26 cellular contexts compared by ENCODE assay signal in genomic region chr19:45460807-45461347, GRCh38. TPM values are rescaled to one million over a fixed set of nuclear protein-coding genes. Genes with fewer than 3 reads are reported as not detected.
DNase-seq lines count a peak whose midpoint lies in the region; ATAC-seq, FAIRE-seq and TF ChIP-seq lines count a peak whose summit lies in the region.
"Had no signal": no experiment of that assay in that cellular context is flagged by ENCODE, and none has a peak within 500 bp of the region (broad histone marks: within the 10 kb centered on the region; RNA-seq: fewer than 3 reads in every experiment).

No MANE protein-coding gene starts in this region.

- 61% methylated on average over 8 of the region's 8 CpGs for WGBS in A549 (ENCODE audit: missing lambda C conversion rate)
- 20% methylated on average over 8 of the region's 8 CpGs for WGBS in GM12878 (ENCODE audit: insufficient coverage, insufficient replicate concordance, low lambda C conversion rate, missing lambda C conversion rate)
- no CpG with 5 or more reads among the region's 8 CpGs for WGBS in trophoblast cell (ENCODE audit: extremely low coverage, insufficient coverage, insufficient read length)

- no peak overlapping the region for H3K4me2 ChIP-seq in A549
- peak overlapping the region; percentile 47 for H3K4me2 ChIP-seq in DOHH2 (ENCODE audit: low read length)
- no peak overlapping the region for H3K4me2 ChIP-seq in GM12878 (ENCODE audit: control insufficient read depth, insufficient read depth)
- H3K4me2 ChIP-seq in trophoblast cell (ENCODE audit: low read length), result no peak overlapping the region
- H3K4me2 ChIP-seq: PC-9 had no signal

- POLR2A ChIA-PET in A549 (lab: Yijun Ruan, JAX) (no interaction called here), GM12878 (lab: Charles Lee) (no interaction called here)

- no peak overlapping the region for H4K8ac ChIP-seq in trophoblast cell (ENCODE audit: low read depth, low read length)

- peak overlapping the region; percentile 8 for H4K91ac ChIP-seq in trophoblast cell (ENCODE audit: low read depth, low read length)

- H2BK120ac ChIP-seq in trophoblast cell (ENCODE audit: insufficient read depth, low read length, poor library complexity), result peak overlapping the region; percentile 31

- SMC1A ChIA-PET in GM12878 (lab: Charles Lee; ENCODE audit: uncharacterized antibody, unreplicated experiment), result interaction anchor here (0.8 kb wide), 1 partner anchor 76 kb away, joined by 4 read pairs; no protein-coding TSS in a partner anchor

- H3K18ac ChIP-seq in trophoblast cell (ENCODE audit: low read length), result no peak overlapping the region

- H2BK5ac ChIP-seq in trophoblast cell (ENCODE audit: low read depth, low read length, poor library complexity), result no peak overlapping the region

- H4K12ac ChIP-seq in trophoblast cell (ENCODE audit: low read depth, low read length), result no peak overlapping the region

- no peak overlapping the region for H3K9ac ChIP-seq in GM12878 (ENCODE audit: control insufficient read depth, insufficient read depth, low read length)
- no peak overlapping the region for H3K9ac ChIP-seq in trophoblast cell (ENCODE audit: low read length)

- H2AFZ ChIP-seq in GM12878 (ENCODE audit: control insufficient read depth, low read depth, low read length), result no peak overlapping the region
- H2AFZ ChIP-seq in trophoblast cell (ENCODE audit: insufficient read depth, low read length, poor library complexity), result no peak overlapping the region
- H2AFZ ChIP-seq: PC-9 had no signal

- H3K14ac ChIP-seq in trophoblast cell (ENCODE audit: low read length), result peak overlapping the region; percentile 17

- H3K23ac ChIP-seq in trophoblast cell (ENCODE audit: low read length), result no peak overlapping the region

- H3K9me2 ChIP-seq in DOHH2 (replicated peaks; ENCODE audit: control insufficient read depth, low read length), result no peaks in the 10 kb centered on the region

- TF ChIP-seq POLR2A in A549 (IDR thresholded peaks at IDR 0.05; ENCODE audit: low read length) (no peak), GM12878 (IDR thresholded peaks at IDR 0.05; ENCODE audit: low read depth, low read length) (no peak), erythroblast (IDR thresholded peaks at IDR 0.05; ENCODE audit: low read length) (no peak)

- no peak for DNase-seq in A549 (ENCODE audit: low read depth in 1 of 2, low spot score in 1 of 2)
- DNase-seq in GM12878 (ENCODE audit: low read depth, low spot score), result no peak
- DNase-seq in trophoblast cell, result peak in 1 of 2 donors; percentile 11
- no peak for DNase-seq in erythroblast (lab: John Stamatoyannopoulos, UW)
- DNase-seq in HT-29 (ENCODE audit: low spot score), result no peak
- DNase-seq: C1 segment of cervical spinal cord; CD4-positive, alpha-beta memory T cell; COR-L47; EL; GDM1; GOT3; HCEC 1CT; KBM-7; MG63; NCI-H2029; NCI-H446 treated with DMSO at 0.1 percent for 48 hours; NCI-H526; NCI-H82; NK-92 treated with Interleukin-12 subunit alpha and Interleukin-12 subunit beta, amount 100 ng/mL, for 24 hours; PC-9; Right ventricle myocardium superior had no signal

- TF ChIP-seq CTCF in A549 (IDR thresholded peaks at IDR 0.05) (no peak), DOHH2 (IDR thresholded peaks at IDR 0.05; ENCODE audit: low read depth, low read length, poor library complexity, severe bottlenecking) (no peak), GM12878 (IDR thresholded peaks at IDR 0.05 in 2 of 3, conservative IDR thresholded peaks at IDR 0.05 in 1 of 3; ENCODE audit: control insufficient read depth in 2 of 3, extremely low read depth in 1 of 3, insufficient read depth in 1 of 3, low read depth in 3 of 3, low read length in 3 of 3) (no peak)

- TF ChIP-seq EP300 in A549 (IDR thresholded peaks at IDR 0.05) (no peak), GM12878 (IDR thresholded peaks at IDR 0.05; ENCODE audit: borderline replicate concordance in 1 of 2, control insufficient read depth in 1 of 2, low read depth in 2 of 2, low read length in 2 of 2) (no peak)

- RAD21 ChIA-PET in GM12878 (lab: Charles Lee; ENCODE audit: unreplicated experiment), result no interaction called here

- in situ Hi-C loops in GM12878 (cut with MboI), result loop anchor here (25.0 kb wide), 1 partner anchor 1699 kb away; the partner anchor contains the start of gene SMG9

- H3K9me3 ChIP-seq in A549 (no peaks in the 10 kb centered on the region), DOHH2 (ENCODE audit: control insufficient read depth, insufficient read depth, low read length) (no peaks in the 10 kb centered on the region), GM12878 (replicated peaks; ENCODE audit: control insufficient read depth, insufficient read depth, low read length) (no peaks in the 10 kb centered on the region), trophoblast cell (ENCODE audit: insufficient read depth, low read depth, low read length) (peaks cover 1% of the 10 kb centered on the region)
- H3K9me3 ChIP-seq: MG63 had no signal

- H2BK12ac ChIP-seq in trophoblast cell (ENCODE audit: low read length), result peak overlapping the region; percentile 67

- no peak for TF ChIP-seq RAD21 in A549 (conservative IDR thresholded peaks at IDR 0.05 in 1 of 2, IDR thresholded peaks at IDR 0.05 in 1 of 2)
- no peak for TF ChIP-seq RAD21 in GM12878 (IDR thresholded peaks at IDR 0.05; ENCODE audit: insufficient read depth, low read depth, low read length)

- no peaks in the 10 kb centered on the region for H3K36me3 ChIP-seq in DOHH2 (ENCODE audit: control insufficient read depth, low read length)
- H3K36me3 ChIP-seq in GM12878 (ENCODE audit: control insufficient read depth in 2 of 2, insufficient read depth in 2 of 2, low read length in 1 of 2), result no peaks in the 10 kb centered on the region
- no peaks in the 10 kb centered on the region for H3K36me3 ChIP-seq in trophoblast cell (ENCODE audit: control insufficient read depth in 1 of 2, insufficient read depth in 2 of 2, low read length in 2 of 2)
- H3K36me3 ChIP-seq: MG63 had no signal

- ATAC-seq in A549 (no peak), GM12878 (no peak), HG03378 (IDR thresholded peaks at IDR 0.05; ENCODE audit: unreplicated experiment) (no peak)

- BruUV-seq in GM12878 (replicated peaks; lab: Mats Ljungman, UMichigan), result no TSS peak

- H3K27me3 ChIP-seq in DOHH2 (ENCODE audit: control insufficient read depth, low read length) (0 out of 2 replicates have a peak, but pooled peaks cover 3% of the 10 kb centered on the region), GM12878 (replicated peaks in 1 of 2; ENCODE audit: control insufficient read depth in 2 of 2, insufficient read depth in 2 of 2, low read length in 1 of 2) (no peaks in the 10 kb centered on the region), trophoblast cell (ENCODE audit: insufficient read depth, low read length) (no peaks in the 10 kb centered on the region)
- H3K27me3 ChIP-seq: MG63 had no signal

- H3K4ac ChIP-seq in trophoblast cell (ENCODE audit: low read depth, low read length), result no peak overlapping the region

- 0 out of 6 replicates have a peak overlapping the region, but pooled peaks of 1 of the 2 experiments have one; percentile 9 for H3K27ac ChIP-seq in A549
- H3K27ac ChIP-seq in DOHH2 (ENCODE audit: low read depth, low read length), result no peak overlapping the region
- no peak overlapping the region for H3K27ac ChIP-seq in GM12878 (ENCODE audit: control insufficient read depth, insufficient read depth)
- no peak overlapping the region for H3K27ac ChIP-seq in trophoblast cell (ENCODE audit: low read depth, low read length)
- H3K27ac ChIP-seq: HL-60, PC-9 had no signal

- intact Hi-C loops in GM12878 (cut with micrococcal nuclease; ENCODE audit: unreplicated experiment), result no loop called here

- H3K4me3 ChIP-seq in A549 (no peak overlapping the region), DOHH2 (ENCODE audit: low read length) (no peak overlapping the region), GM12878 (no peak overlapping the region), trophoblast cell (ENCODE audit: low read depth, low read length) (no peak overlapping the region)
- H3K4me3 ChIP-seq: MG63, PC-9 had no signal

- H3K79me2 ChIP-seq in DOHH2 (ENCODE audit: control insufficient read depth, low read length) (no peaks in the 10 kb centered on the region), GM12878 (ENCODE audit: control insufficient read depth, insufficient read depth, low read length) (no peaks in the 10 kb centered on the region), trophoblast cell (ENCODE audit: control insufficient read depth, insufficient read depth, low read length, poor library complexity) (peaks cover 2% of the 10 kb centered on the region)

- FAIRE-seq in A549 (lab: Jason Lieb, UNC), result no peak
- FAIRE-seq in GM12878 (lab: Jason Lieb, UNC), result no peak
- FAIRE-seq: GM12891 had no signal

- CTCF ChIA-PET in A549 (lab: Yijun Ruan, JAX), result interaction anchor here (0.6 to 33.4 kb wide), 5 partner anchors 18 to 820 kb away, joined by 3 to 1883 read pairs (median 9); partner anchors contain the start of gene ERCC1
- CTCF ChIA-PET in GM12878 (lab: Yijun Ruan, JAX), result interaction anchor here (1.2 to 1.8 kb wide), 4 partner anchors 10 to 24 kb away, joined by 3 to 7 read pairs (median 4); no protein-coding TSS in a partner anchor

- H3F3A ChIP-seq in DOHH2 (ENCODE audit: control insufficient read depth, insufficient read depth), result peaks cover 11% of the 10 kb centered on the region; the same call in 1 of the 2 replicates

- peak overlapping the region; percentile 21 for H2AK5ac ChIP-seq in trophoblast cell (ENCODE audit: low read length)

- H3K79me1 ChIP-seq in trophoblast cell (ENCODE audit: low read length), result peaks cover 13% of the 10 kb centered on the region

- peaks cover 15% of the 10 kb centered on the region for H3K4me1 ChIP-seq in A549
- H3K4me1 ChIP-seq in DOHH2 (ENCODE audit: control insufficient read depth, low read length), result peaks cover 43% of the 10 kb centered on the region
- peaks cover 7% of the 10 kb centered on the region for H3K4me1 ChIP-seq in GM12878 (ENCODE audit: control insufficient read depth, insufficient read depth, low read length)
- H3K4me1 ChIP-seq in trophoblast cell (ENCODE audit: control insufficient read depth in 1 of 2, insufficient read depth in 2 of 2, low read length in 2 of 2), result peaks cover 12 to 15% of the 10 kb centered on the region in 2 experiments

- H4K20me1 ChIP-seq in DOHH2 (ENCODE audit: control insufficient read depth, insufficient read depth, low read depth, low read length), result no peaks in the 10 kb centered on the region
- H4K20me1 ChIP-seq in GM12878 (ENCODE audit: control insufficient read depth, insufficient read depth), result no peaks in the 10 kb centered on the region

RNA-seq across cellular contexts. Expression of gene FOSB, which starts 6.9 kb away (rescaled TPM):
- polyA plus RNA-seq in A549 (2011; rRNA removed), result 27.9 and 48.8 TPM in 2 replicates
- 90.2 and 102 TPM in 2 replicates for polyA plus RNA-seq in A549 (2012; cell fraction: cytosol; rRNA removed)
- 424 and 553 TPM in 2 replicates for polyA plus RNA-seq in A549 (2012; cell fraction: nucleus; rRNA removed)
- polyA plus RNA-seq in A549 (2017; fragmentation: RNase III; extraction: RNeasy Plus Mini Kit Qiagen cat#74134 plus additional on column Dnase treatment), result 0.57 to 0.65 TPM (median 0.58 TPM) in 3 replicates
- 82.7 and 141 TPM in 2 replicates for polyA minus RNA-seq in A549 (2011; rRNA and poly(A)+ RNA removed)
- 2.5 and 2.8 TPM in 2 replicates for total RNA-seq in GM12878 (2013; cell fraction: nucleolus; rRNA removed)
- total RNA-seq in GM12878 (2014; rRNA removed), result 0.11 and 0.44 TPM in 2 replicates
- 0.14 and 0.31 TPM in 2 replicates for total RNA-seq in GM12878 (2014; rRNA removed; fragmentation: Illumina TruSeq; extraction: Trizol)
- total RNA-seq in GM12878 (2021), result 0.56 and 0.69 TPM in 2 replicates
- polyA plus RNA-seq in GM12878 (2011; ENCODE audit: low read depth), result 0.52 TPM
- polyA plus RNA-seq in GM12878 (2011; rRNA removed), result 0.13 and 0.20 TPM in 2 replicates
- polyA plus RNA-seq in GM12878 (2011; cell fraction: cytosol; rRNA removed), result 0.25 and 0.34 TPM in 2 replicates
- 1.6 and 1.8 TPM in 2 replicates for polyA plus RNA-seq in GM12878 (2011; cell fraction: nucleus; rRNA removed)
- polyA plus RNA-seq in GM12878 (2012), result 0.83 and 1.1 TPM in 2 replicates
- 0.28 and 0.35 TPM in 2 replicates for polyA plus RNA-seq in GM12878 (2014; fragmentation: Illumina TruSeq; extraction: Trizol)
- polyA plus RNA-seq in GM12878 (2014; fragmentation: Nextera tagmentation; extraction: Ambion mirVana), result under 1 TPM; 0.06 to 0.07 TPM
- polyA plus RNA-seq in GM12878 (2014; rRNA removed), result 0.24 and 0.34 TPM in 2 replicates
- under 1 TPM; 0.29 to 0.45 TPM for polyA plus RNA-seq in GM12878 (2016; fragmentation: Nextera tagmentation; extraction: Ambion mirVana)
- 1.8 and 2.5 TPM in 2 replicates for polyA minus RNA-seq in GM12878 (2011; rRNA and poly(A)+ RNA removed)
- not detected in 2 replicates for polyA minus RNA-seq in GM12878 (2011; cell fraction: cytosol; rRNA and poly(A)+ RNA removed)
- polyA minus RNA-seq in GM12878 (2011; cell fraction: nucleus; rRNA and poly(A)+ RNA removed), result 3.9 and 7.5 TPM in 2 replicates
- polyA plus RNA-seq in trophoblast cell (2013), result 37.2 and 40.1 TPM in 2 replicates
- total RNA-seq in HT-29 (2014; rRNA removed; shearing (Covaris generic)), result 218 and 253 TPM in 2 replicates
- total RNA-seq: A172 had no signal

RNA-seq across cellular contexts. Expression of gene RTN2, which starts 36.0 kb away (rescaled TPM):
- 4.7 and 5.3 TPM in 2 replicates for polyA plus RNA-seq in A549 (2011; rRNA removed)
- 4.7 and 7.4 TPM in 2 replicates for polyA plus RNA-seq in A549 (2012; cell fraction: cytosol; rRNA removed)
- 5.4 and 5.8 TPM in 2 replicates for polyA plus RNA-seq in A549 (2012; cell fraction: nucleus; rRNA removed)
- 6.3 to 9.0 TPM (median 8.1 TPM) in 3 replicates for polyA plus RNA-seq in A549 (2017; fragmentation: RNase III; extraction: RNeasy Plus Mini Kit Qiagen cat#74134 plus additional on column Dnase treatment)
- polyA minus RNA-seq in A549 (2011; rRNA and poly(A)+ RNA removed), result 6.7 and 10.8 TPM in 2 replicates
- 6.8 and 7.8 TPM in 2 replicates for total RNA-seq in GM12878 (2013; cell fraction: nucleolus; rRNA removed)
- total RNA-seq in GM12878 (2014; rRNA removed), result 4.0 and 5.2 TPM in 2 replicates
- total RNA-seq in GM12878 (2014; rRNA removed; fragmentation: Illumina TruSeq; extraction: Trizol), result 3.4 and 4.2 TPM in 2 replicates
- 9.7 and 11.6 TPM in 2 replicates for total RNA-seq in GM12878 (2021)
- polyA plus RNA-seq in GM12878 (2011; ENCODE audit: low read depth), result 20.8 TPM
- 1.1 and 2.6 TPM in 2 replicates for polyA plus RNA-seq in GM12878 (2011; rRNA removed)
- polyA plus RNA-seq in GM12878 (2011; cell fraction: cytosol; rRNA removed), result 4.2 and 4.4 TPM in 2 replicates
- 3.1 and 4.2 TPM in 2 replicates for polyA plus RNA-seq in GM12878 (2011; cell fraction: nucleus; rRNA removed)
- 18.2 and 18.6 TPM in 2 replicates for polyA plus RNA-seq in GM12878 (2012)
- polyA plus RNA-seq in GM12878 (2014; fragmentation: Illumina TruSeq; extraction: Trizol), result 5.5 and 5.9 TPM in 2 replicates
- polyA plus RNA-seq in GM12878 (2014; fragmentation: Nextera tagmentation; extraction: Ambion mirVana), result under 1 TPM; 0.32 to 0.42 TPM
- polyA plus RNA-seq in GM12878 (2014; rRNA removed), result 10.3 and 11.0 TPM in 2 replicates
- polyA plus RNA-seq in GM12878 (2016; fragmentation: Nextera tagmentation; extraction: Ambion mirVana), result 1 to 10 TPM; 4.8 to 4.9 TPM
- polyA minus RNA-seq in GM12878 (2011; rRNA and poly(A)+ RNA removed), result 2.0 and 2.3 TPM in 2 replicates
- 1.7 and 1.8 TPM in 2 replicates for polyA minus RNA-seq in GM12878 (2011; cell fraction: cytosol; rRNA and poly(A)+ RNA removed)
- polyA minus RNA-seq in GM12878 (2011; cell fraction: nucleus; rRNA and poly(A)+ RNA removed), result 1.8 and 2.8 TPM in 2 replicates
- polyA plus RNA-seq in trophoblast cell (2013), result 68.7 and 72.2 TPM in 2 replicates
- 11.4 and 15.4 TPM in 2 replicates for total RNA-seq in HT-29 (2014; rRNA removed; shearing (Covaris generic))

RNA-seq across cellular contexts. Expression of gene ERCC1, which starts 37.2 kb away (rescaled TPM):
- 81.7 and 109 TPM in 2 replicates for polyA plus RNA-seq in A549 (2011; rRNA removed)
- polyA plus RNA-seq in A549 (2012; cell fraction: cytosol; rRNA removed), result 165 and 195 TPM in 2 replicates
- polyA plus RNA-seq in A549 (2012; cell fraction: nucleus; rRNA removed), result 178 and 201 TPM in 2 replicates
- polyA plus RNA-seq in A549 (2017; fragmentation: RNase III; extraction: RNeasy Plus Mini Kit Qiagen cat#74134 plus additional on column Dnase treatment), result 89.7 to 97.6 TPM (median 93.0 TPM) in 3 replicates
- 175 and 210 TPM in 2 replicates for polyA minus RNA-seq in A549 (2011; rRNA and poly(A)+ RNA removed)
- total RNA-seq in GM12878 (2013; cell fraction: nucleolus; rRNA removed), result 59.3 and 59.4 TPM in 2 replicates
- 74.7 and 82.6 TPM in 2 replicates for total RNA-seq in GM12878 (2014; rRNA removed)
- 45.4 and 57.2 TPM in 2 replicates for total RNA-seq in GM12878 (2014; rRNA removed; fragmentation: Illumina TruSeq; extraction: Trizol)
- 70.1 and 75.3 TPM in 2 replicates for total RNA-seq in GM12878 (2021)
- polyA plus RNA-seq in GM12878 (2011; ENCODE audit: low read depth), result 161 TPM
- polyA plus RNA-seq in GM12878 (2011; rRNA removed), result 36.8 and 65.0 TPM in 2 replicates
- polyA plus RNA-seq in GM12878 (2011; cell fraction: cytosol; rRNA removed), result 105 and 127 TPM in 2 replicates
- 101 and 105 TPM in 2 replicates for polyA plus RNA-seq in GM12878 (2011; cell fraction: nucleus; rRNA removed)
- 49.9 and 53.1 TPM in 2 replicates for polyA plus RNA-seq in GM12878 (2012)
- 23.1 and 52.0 TPM in 2 replicates for polyA plus RNA-seq in GM12878 (2014; fragmentation: Illumina TruSeq; extraction: Trizol)
- polyA plus RNA-seq in GM12878 (2014; fragmentation: Nextera tagmentation; extraction: Ambion mirVana), result 10 to 100 TPM; 14.7 to 36.8 TPM
- 104 and 113 TPM in 2 replicates for polyA plus RNA-seq in GM12878 (2014; rRNA removed)
- polyA plus RNA-seq in GM12878 (2016; fragmentation: Nextera tagmentation; extraction: Ambion mirVana), result 10 to 100 TPM; 54.2 to 66.8 TPM
- 51.6 and 101 TPM in 2 replicates for polyA minus RNA-seq in GM12878 (2011; rRNA and poly(A)+ RNA removed)
- polyA minus RNA-seq in GM12878 (2011; cell fraction: cytosol; rRNA and poly(A)+ RNA removed), result 45.3 and 49.4 TPM in 2 replicates
- polyA minus RNA-seq in GM12878 (2011; cell fraction: nucleus; rRNA and poly(A)+ RNA removed), result 28.0 and 31.4 TPM in 2 replicates
- polyA plus RNA-seq in trophoblast cell (2013), result 56.9 and 58.5 TPM in 2 replicates
- total RNA-seq in HT-29 (2014; rRNA removed; shearing (Covaris generic)), result 154 and 159 TPM in 2 replicates

RNA-seq across cellular contexts. Expression of gene PPM1N, which starts 37.4 kb away (rescaled TPM):
- polyA plus RNA-seq in A549 (2011; rRNA removed) (9.2 and 9.8 TPM in 2 replicates), A549 (2017; fragmentation: RNase III; extraction: RNeasy Plus Mini Kit Qiagen cat#74134 plus additional on column Dnase treatment) (6.6 to 11.2 TPM (median 10.5 TPM) in 3 replicates), GM12878 (2011; rRNA removed) (1.6 and 1.7 TPM in 2 replicates), GM12878 (2014; fragmentation: Illumina TruSeq; extraction: Trizol) (3.6 and 5.4 TPM in 2 replicates), GM12878 (2014; fragmentation: Nextera tagmentation; extraction: Ambion mirVana) (1 to 10 TPM; 4.6 to 4.7 TPM), GM12878 (2014; rRNA removed) (5.3 and 5.4 TPM in 2 replicates), GM12878 (2016; fragmentation: Nextera tagmentation; extraction: Ambion mirVana) (1 to 10 TPM; 2.6 to 3.2 TPM)
- polyA plus RNA-seq in A549 (2012; cell fraction: cytosol; rRNA removed), result 8.9 and 11.1 TPM in 2 replicates
- polyA plus RNA-seq in A549 (2012; cell fraction: nucleus; rRNA removed), result 6.6 TPM in 2 replicates
- 1.2 and 1.5 TPM in 2 replicates for polyA minus RNA-seq in A549 (2011; rRNA and poly(A)+ RNA removed)
- total RNA-seq in GM12878 (2013; cell fraction: nucleolus; rRNA removed), result 2.0 and 2.5 TPM in 2 replicates
- total RNA-seq in GM12878 (2014; rRNA removed) (3.4 and 4.1 TPM in 2 replicates), GM12878 (2014; rRNA removed; fragmentation: Illumina TruSeq; extraction: Trizol) (2.9 and 4.0 TPM in 2 replicates), GM12878 (2021) (3.5 and 4.1 TPM in 2 replicates)
- 3.8 TPM for polyA plus RNA-seq in GM12878 (2011; ENCODE audit: low read depth)
- 1.5 and 3.1 TPM in 2 replicates for polyA plus RNA-seq in GM12878 (2011; cell fraction: cytosol; rRNA removed)
- 1.8 and 2.5 TPM in 2 replicates for polyA plus RNA-seq in GM12878 (2011; cell fraction: nucleus; rRNA removed)
- polyA plus RNA-seq in GM12878 (2012), result 3.9 and 4.9 TPM in 2 replicates
- 1.1 TPM in 1 of 2 replicates, not detected in the other for polyA minus RNA-seq in GM12878 (2011; rRNA and poly(A)+ RNA removed)
- not detected in 2 replicates for polyA minus RNA-seq in GM12878 (2011; cell fraction: cytosol; rRNA and poly(A)+ RNA removed)
- 0.24 and 0.86 TPM in 2 replicates for polyA minus RNA-seq in GM12878 (2011; cell fraction: nucleus; rRNA and poly(A)+ RNA removed)
- 32.0 and 34.1 TPM in 2 replicates for polyA plus RNA-seq in trophoblast cell (2013)
- 9.8 and 15.3 TPM in 2 replicates for total RNA-seq in HT-29 (2014; rRNA removed; shearing (Covaris generic))

RNA-seq across cellular contexts. Expression of gene VASP, which starts 46.4 kb away (rescaled TPM):
- polyA plus RNA-seq in A549 (2011; rRNA removed) (59.1 and 64.5 TPM in 2 replicates), A549 (2017; fragmentation: RNase III; extraction: RNeasy Plus Mini Kit Qiagen cat#74134 plus additional on column Dnase treatment) (83.8 to 94.6 TPM (median 94.3 TPM) in 3 replicates), GM12878 (2011; rRNA removed) (59.1 and 74.0 TPM in 2 replicates), GM12878 (2014; fragmentation: Illumina TruSeq; extraction: Trizol) (98.4 and 139 TPM in 2 replicates), GM12878 (2014; fragmentation: Nextera tagmentation; extraction: Ambion mirVana) (10 to 100 TPM; 19.5 to 27.5 TPM), GM12878 (2014; rRNA removed) (188 and 276 TPM in 2 replicates), GM12878 (2016; fragmentation: Nextera tagmentation; extraction: Ambion mirVana) (10 to 100 TPM; 39.8 to 50.4 TPM)
- 58.8 and 103 TPM in 2 replicates for polyA plus RNA-seq in A549 (2012; cell fraction: cytosol; rRNA removed)
- polyA plus RNA-seq in A549 (2012; cell fraction: nucleus; rRNA removed), result 93.7 and 118 TPM in 2 replicates
- polyA minus RNA-seq in A549 (2011; rRNA and poly(A)+ RNA removed), result 72.4 and 90.8 TPM in 2 replicates
- 67.3 and 71.5 TPM in 2 replicates for total RNA-seq in GM12878 (2013; cell fraction: nucleolus; rRNA removed)
- total RNA-seq in GM12878 (2014; rRNA removed) (220 and 298 TPM in 2 replicates), GM12878 (2014; rRNA removed; fragmentation: Illumina TruSeq; extraction: Trizol) (84.2 and 95.6 TPM in 2 replicates), GM12878 (2021) (217 and 228 TPM in 2 replicates)
- 35.0 TPM for polyA plus RNA-seq in GM12878 (2011; ENCODE audit: low read depth)
- polyA plus RNA-seq in GM12878 (2011; cell fraction: cytosol; rRNA removed), result 87.1 and 124 TPM in 2 replicates
- 95.6 and 133 TPM in 2 replicates for polyA plus RNA-seq in GM12878 (2011; cell fraction: nucleus; rRNA removed)
- 73.2 and 77.3 TPM in 2 replicates for polyA plus RNA-seq in GM12878 (2012)
- polyA minus RNA-seq in GM12878 (2011; rRNA and poly(A)+ RNA removed), result 43.7 and 84.4 TPM in 2 replicates
- 58.4 and 68.9 TPM in 2 replicates for polyA minus RNA-seq in GM12878 (2011; cell fraction: cytosol; rRNA and poly(A)+ RNA removed)
- polyA minus RNA-seq in GM12878 (2011; cell fraction: nucleus; rRNA and poly(A)+ RNA removed), result 42.8 and 79.8 TPM in 2 replicates
- 229 and 249 TPM in 2 replicates for polyA plus RNA-seq in trophoblast cell (2013)
- total RNA-seq in HT-29 (2014; rRNA removed; shearing (Covaris generic)), result 443 and 506 TPM in 2 replicates

Comparison
In these comparisons a context has a peak if more than half of its experiments do, and no peak if none do; other contexts are left out.
1. RNA of gene FOSB, which starts 6.9 kb away (total RNA-seq): 218 to 253 TPM in HT-29; 0.11 to 2.8 TPM in GM12878; every median in the first group is over 10 times any median in the second.
2. Of the 24 proteins assayed by ChIP-seq in both GM12878 and A549: peak only in GM12878: BHLHE40; only in A549: none; in both: none; in neither: 23.